Comparison of ENCODE assay signal across 29 cellular contexts in genomic region chr11:76365038-76365679, GRCh38. TPM values are rescaled to one million over a fixed set of nuclear protein-coding genes. Genes with fewer than 3 reads are reported as not detected.
"Had no signal": no experiment of that assay in that cellular context is flagged by ENCODE, and none has a peak within 500 bp of the region (broad histone marks: within the 10 kb centered on the region; RNA-seq: fewer than 3 reads in every experiment).

No MANE protein-coding gene starts in this region.

- H3K36me3 ChIP-seq: adrenal gland, thoracic aorta had no signal

- H3K4me2 ChIP-seq: hepatocyte, smooth muscle cell had no signal

- ATAC-seq: activated naive CD4-positive, alpha-beta T cell treated with anti-CD3 and anti-CD28 coated beads, Interleukin-2, amount 50 U/mL, for 72 hours; left ventricle myocardium superior; naive thymus-derived CD8-positive, alpha-beta T cell; T-cell had no signal

- DNase-seq: activated CD4-positive, alpha-beta T cell treated with anti-CD3 and anti-CD28 coated beads, Interleukin-2, amount 50 U/mL, for 1 hour; activated CD4-positive, CD25-positive, alpha-beta regulatory T cell treated with anti-CD3 and anti-CD28 coated beads, Interleukin-2, amount 50 U/mL, for 72 hours; activated T-cell treated with anti-CD3 and anti-CD28 coated beads, Interleukin-2, amount 50 U/mL, for 1 hour; central memory CD4-positive, alpha-beta T cell; dermis blood vessel endothelial cell; effector CD8-positive, alpha-beta T cell; foreskin melanocyte; glutamatergic neuron; immature natural killer cell; kidney glomerular epithelial cell; left ventricle myocardium superior; mammary epithelial cell; naive thymus-derived CD8-positive, alpha-beta T cell; retina; sigmoid colon; stimulated activated CD4-positive, alpha-beta T cell treated with anti-CD3 and anti-CD28 coated beads, Interleukin-15, amount 100 ng/mL, for 24 hours; stimulated activated CD8-positive, alpha-beta memory T cell treated with anti-CD3 and anti-CD28 coated beads, Interleukin-4, amount 100 ng/mL, for 48 hours; stimulated activated naive CD4-positive, alpha-beta T cell; T-cell; upper lobe of left lung had no signal

- H3K9me3 ChIP-seq: adrenal gland, ascending aorta, sigmoid colon, thoracic aorta, upper lobe of left lung had no signal

- H3K27me3 ChIP-seq: adrenal gland, ascending aorta, hepatocyte, sigmoid colon, upper lobe of left lung had no signal

- H3K27ac ChIP-seq: adrenal gland, ascending aorta, hepatocyte, sigmoid colon, thoracic aorta, upper lobe of left lung had no signal

- H3K27ac Mint-ChIP-seq: immature natural killer cell; mesothelial cell of epicardium; T-cell; T-helper 2 cell treated with Interferon-gamma antibody and Interleukin-4, amounts not matched to agents 5 μg/mL and 100 μg/mL, for 36 hours had no signal

- H3K9me3 Mint-ChIP-seq: activated naive CD4-positive, alpha-beta T cell treated with anti-CD3 and anti-CD28 coated beads, Interleukin-2, amount 50 U/mL, for 72 hours; immature natural killer cell; mesothelial cell of epicardium; naive thymus-derived CD8-positive, alpha-beta T cell; T-cell; T-helper 2 cell treated with Interferon-gamma antibody and Interleukin-4, amounts not matched to agents 5 μg/mL and 100 μg/mL, for 36 hours had no signal

- H3K4me3 ChIP-seq: adrenal gland, ascending aorta, hepatocyte, sigmoid colon, smooth muscle cell, thoracic aorta, upper lobe of left lung had no signal

- H3K27me3 Mint-ChIP-seq: naive thymus-derived CD8-positive, alpha-beta T cell; progenitor cell of endocrine pancreas; T-cell had no signal

- H3K4me3 Mint-ChIP-seq: immature natural killer cell; mesothelial cell of epicardium; naive thymus-derived CD8-positive, alpha-beta T cell; T-cell; T-helper 2 cell treated with Interferon-gamma antibody and Interleukin-4, amounts not matched to agents 5 μg/mL and 100 μg/mL, for 36 hours had no signal

- H2AFZ ChIP-seq: hepatocyte had no signal

RNA-seq across cellular contexts. Expression of gene GVQW3, which starts 16.0 kb away (rescaled TPM):
- total RNA-seq: ascending aorta had no signal
